22 cellular contexts compared by ENCODE assay signal in the genomic region with DNA sequence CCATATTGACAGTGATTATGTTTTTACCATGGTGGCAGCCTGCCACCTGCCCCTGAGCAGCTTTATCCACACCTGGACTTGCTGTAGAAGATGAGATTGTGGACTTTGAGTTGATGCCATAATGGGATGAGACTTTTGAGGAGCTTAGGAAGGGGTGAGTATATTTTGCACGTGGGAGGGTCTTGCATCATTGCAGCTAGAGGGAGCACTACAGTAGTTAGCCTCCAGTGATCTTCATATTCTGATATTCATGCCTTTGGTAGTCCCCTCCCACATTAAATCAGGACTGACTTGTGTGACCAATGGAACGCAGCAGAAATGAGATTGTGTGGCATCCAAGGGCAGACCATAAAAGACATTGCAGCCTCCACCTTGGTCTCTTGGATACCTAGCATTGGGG. TPM values are rescaled to one million over a fixed set of nuclear protein-coding genes. Genes with fewer than 3 reads are reported as not detected.
"Had no signal": no experiment of that assay in that cellular context is flagged by ENCODE, and none has a peak within 500 bp of the region (broad histone marks: within the 10 kb centered on the region; RNA-seq: fewer than 3 reads in every experiment).

No MANE protein-coding gene starts in this region.

- H3K27me3 ChIP-seq: body of pancreas, gastrocnemius medialis had no signal

- H3K4me3 ChIP-seq: body of pancreas, gastrocnemius medialis, heart right ventricle, psoas muscle, tibial nerve had no signal

- H3K4me1 ChIP-seq: body of pancreas, gastrocnemius medialis, heart right ventricle, psoas muscle, tibial nerve had no signal

- H3K27me3 Mint-ChIP-seq: central memory CD8-positive, alpha-beta T cell; naive B cell had no signal

- H3K4me1 Mint-ChIP-seq: activated B cell treated with CpG ODN at 0.5 μM for 24 hours; central memory CD8-positive, alpha-beta T cell; memory B cell; naive B cell had no signal

- DNase-seq: activated B cell treated with CpG ODN at 0.5 μM for 24 hours; activated CD4-positive, alpha-beta memory T cell treated with anti-CD3 and anti-CD28 coated beads for 36 hours; activated CD4-positive, alpha-beta T cell treated with anti-CD3 and anti-CD28 coated beads for 4 hours; activated gamma-delta T cell treated with Interleukin-2 at 50 U/mL for 16 hours; activated T-cell treated with anti-CD3 and anti-CD28 coated beads for 4 hours; body of pancreas; cortex of kidney; gastrocnemius medialis; heart right ventricle; naive B cell; psoas muscle; right cardiac atrium; stimulated activated CD4-positive, alpha-beta T cell treated with anti-CD3 and anti-CD28 coated beads, Interleukin-2, amount 100 ng/mL, for 24 hours; stimulated activated naive CD8-positive, alpha-beta T cell treated with anti-CD3 and anti-CD28 coated beads, Interleukin-15, Interleukin-2, amounts not matched to agents 100 U/mL and 50 U/mL, for 24 hours; T-helper 2 cell had no signal

- H3K36me3 ChIP-seq: gastrocnemius medialis, heart right ventricle, tibial nerve had no signal

- H3K27ac Mint-ChIP-seq: activated B cell treated with CpG ODN at 0.5 μM for 24 hours; activated CD4-positive, alpha-beta memory T cell treated with anti-CD3 and anti-CD28 coated beads for 36 hours; activated naive CD8-positive, alpha-beta T cell; activated T-helper 1 cell treated with anti-CD3 and anti-CD28 coated beads, Interleukin-12 subunit alpha, Interleukin-12 subunit beta, Interleukin-2, Interleukin-4 antibody, amounts not matched to agents 30 ng/mL and 10 ng/mL and 1 ng/mL, durations not matched to agents 14 hours and 24 hours and 36 hours; memory B cell; naive B cell had no signal

- H3K27ac ChIP-seq: body of pancreas, gastrocnemius medialis, heart right ventricle, psoas muscle, tibial nerve had no signal

- H3K9me3 ChIP-seq: body of pancreas, gastrocnemius medialis, psoas muscle had no signal

- H3K9me3 Mint-ChIP-seq: activated B cell treated with CpG ODN at 0.5 μM for 24 hours; activated CD4-positive, alpha-beta memory T cell treated with anti-CD3 and anti-CD28 coated beads for 36 hours; activated T-helper 1 cell treated with anti-CD3 and anti-CD28 coated beads, Interleukin-12 subunit alpha, Interleukin-12 subunit beta, Interleukin-2, Interleukin-4 antibody, amounts not matched to agents 30 ng/mL and 10 ng/mL and 1 ng/mL, durations not matched to agents 14 hours and 24 hours and 36 hours; central memory CD8-positive, alpha-beta T cell; memory B cell had no signal

- H3K36me3 Mint-ChIP-seq: activated CD4-positive, alpha-beta memory T cell treated with anti-CD3 and anti-CD28 coated beads for 36 hours; activated naive CD8-positive, alpha-beta T cell; memory B cell; naive B cell had no signal

- H3K4me3 Mint-ChIP-seq: activated B cell treated with CpG ODN at 0.5 μM for 24 hours; activated CD4-positive, alpha-beta memory T cell treated with anti-CD3 and anti-CD28 coated beads for 36 hours; activated naive CD8-positive, alpha-beta T cell; activated T-helper 1 cell treated with anti-CD3 and anti-CD28 coated beads, Interleukin-12 subunit alpha, Interleukin-12 subunit beta, Interleukin-2, Interleukin-4 antibody, amounts not matched to agents 30 ng/mL and 10 ng/mL and 1 ng/mL, durations not matched to agents 14 hours and 24 hours and 36 hours; central memory CD8-positive, alpha-beta T cell; memory B cell; naive B cell had no signal

- FAIRE-seq: endometrium, urothelium cell line had no signal

RNA-seq across cellular contexts. Expression of a gene that starts 18.2 kb away (rescaled TPM):
- total RNA-seq: activated B cell treated with CpG ODN at 0.5 μM for 24 hours; activated CD4-positive, alpha-beta memory T cell treated with anti-CD3 and anti-CD28 coated beads for 36 hours; activated T-helper 1 cell treated with anti-CD3 and anti-CD28 coated beads, Interleukin-12 subunit alpha, Interleukin-12 subunit beta, Interleukin-2, Interleukin-4 antibody, amounts not matched to agents 30 ng/mL and 10 ng/mL and 1 ng/mL, durations not matched to agents 14 hours and 24 hours and 36 hours had no signal
